Comparison of ENCODE assay signal across 18 cellular contexts in the genomic region with DNA sequence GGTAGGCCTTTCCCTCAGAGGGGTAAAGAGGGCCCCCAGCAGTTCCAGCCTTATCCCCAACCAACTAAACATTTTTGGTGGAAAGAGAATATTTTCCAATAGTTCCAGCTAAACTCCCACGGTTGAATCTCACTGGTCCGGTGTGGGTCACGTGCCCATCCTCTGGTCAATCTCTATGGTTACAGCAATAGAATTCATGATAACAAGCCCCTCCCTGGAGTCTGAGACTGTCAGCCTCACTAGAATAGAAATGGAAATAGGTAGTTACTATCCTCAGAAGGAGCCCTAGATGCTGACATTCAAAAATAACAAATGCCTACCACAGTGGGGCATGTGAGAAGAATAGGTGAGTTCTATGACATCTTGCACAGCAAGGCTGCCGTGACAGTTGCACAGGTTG. TPM values are rescaled to one million over a fixed set of nuclear protein-coding genes. Genes with fewer than 3 reads are reported as not detected.
DNase-seq lines count a peak whose midpoint lies in the region; ATAC-seq and TF ChIP-seq lines count a peak whose summit lies in the region.
"Had no signal": no experiment of that assay in that cellular context is flagged by ENCODE, and none has a peak within 500 bp of the region (broad histone marks: within the 10 kb centered on the region; RNA-seq: fewer than 3 reads in every experiment).

No MANE protein-coding gene starts in this region.

- WGBS in upper lobe of left lung, 2 donors = 91 to 97% methylated on average over 4 of the region's 4 CpGs

- peaks cover 6% of the 10 kb centered on the region for H3K9me3 Mint-ChIP-seq in activated naive CD8-positive, alpha-beta T cell treated with anti-CD3 and anti-CD28 coated beads for 36 hours
- H3K9me3 Mint-ChIP-seq in activated naive CD8-positive, alpha-beta T cell treated with anti-CD3 and anti-CD28 coated beads, Interleukin-2, amount 50 U/mL, for 24 hours = peaks cover 6% of the 10 kb centered on the region

- peaks cover 0 to 3% of the 10 kb centered on the region in 2 donors for H3K9me3 ChIP-seq in left lung
- no peaks in the 10 kb centered on the region for H3K9me3 ChIP-seq in upper lobe of left lung
- no peaks in the 10 kb centered on the region for H3K9me3 ChIP-seq in SJCRH30 (replicated peaks)
- H3K9me3 ChIP-seq: pancreas, testis had no signal

- H3K4me3 Mint-ChIP-seq in activated naive CD8-positive, alpha-beta T cell treated with anti-CD3 and anti-CD28 coated beads for 36 hours = no peak overlapping the region
- no peak overlapping the region for H3K4me3 Mint-ChIP-seq in activated naive CD8-positive, alpha-beta T cell treated with anti-CD3 and anti-CD28 coated beads, Interleukin-2, amount 50 U/mL, for 24 hours

- no peak for TF ChIP-seq POLR2A in upper lobe of left lung (IDR thresholded peaks at IDR 0.05)

- peak overlapping the region; percentile 43 for H3K27ac Mint-ChIP-seq in activated naive CD8-positive, alpha-beta T cell treated with anti-CD3 and anti-CD28 coated beads for 36 hours
- no peak overlapping the region for H3K27ac Mint-ChIP-seq in activated naive CD8-positive, alpha-beta T cell treated with anti-CD3 and anti-CD28 coated beads, Interleukin-2, amount 50 U/mL, for 24 hours

- no peak for TF ChIP-seq EP300 in upper lobe of left lung (IDR thresholded peaks at IDR 0.05)

- peaks cover 10 to 94% of the 10 kb centered on the region in 2 donors for H3K4me1 ChIP-seq in left lung
- H3K4me1 ChIP-seq in upper lobe of left lung = peaks cover 7 to 39% (median 23%) of the 10 kb centered on the region in 4 donors
- H3K4me1 ChIP-seq in SJCRH30 = peaks cover under 1% of the 10 kb centered on the region; the same call in 1 of the 2 replicates
- H3K4me1 ChIP-seq: pancreas had no signal

- no peaks in the 10 kb centered on the region for H3K27me3 Mint-ChIP-seq in activated naive CD8-positive, alpha-beta T cell treated with anti-CD3 and anti-CD28 coated beads for 36 hours
- H3K27me3 Mint-ChIP-seq in activated naive CD8-positive, alpha-beta T cell treated with anti-CD3 and anti-CD28 coated beads, Interleukin-2, amount 50 U/mL, for 24 hours = no peaks in the 10 kb centered on the region

- no peak for DNase-seq in activated naive CD8-positive, alpha-beta T cell treated with anti-CD3 and anti-CD28 coated beads for 36 hours
- DNase-seq in activated naive CD8-positive, alpha-beta T cell treated with anti-CD3 and anti-CD28 coated beads, Interleukin-2, amount 50 U/mL, for 24 hours = no peak
- DNase-seq in OCI-M1 (lab: John Stamatoyannopoulos, UW) (peak; percentile 60), left lung (no peak), upper lobe of left lung (no peak), SJCRH30 (no peak), NCI-H526 treated with DMSO at 0.1 percent for 48 hours (lab: John Stamatoyannopoulos, UW) (no peak), NCI-H2227 (lab: John Stamatoyannopoulos, UW; ENCODE audit: unreplicated experiment) (no peak)
- DNase-seq: caudate nucleus; kidney glomerular epithelial cell; NCI-H2029 treated with DMSO at 0.1 percent for 48 hours; NCI-H69; pancreas; stimulated activated CD4-positive, alpha-beta T cell treated with anti-CD3 and anti-CD28 coated beads, Interleukin-4, amount 100 ng/mL, for 1 hour; SW 1271; testis had no signal

- H3K27ac ChIP-seq in left lung = peak overlapping the region; percentile 62 to 89
- H3K27ac ChIP-seq in upper lobe of left lung = peak overlapping the region; percentile 74 to 85 (median 83)
- H3K27ac ChIP-seq in SJCRH30 = no peak overlapping the region
- H3K27ac ChIP-seq: hepatocyte, testis had no signal

- no peaks in the 10 kb centered on the region for H3K36me3 ChIP-seq in left lung
- H3K36me3 ChIP-seq in upper lobe of left lung = no peaks in the 10 kb centered on the region
- H3K36me3 ChIP-seq in SJCRH30 = no peaks in the 10 kb centered on the region
- H3K36me3 ChIP-seq: pancreas had no signal

- H3K36me3 Mint-ChIP-seq in activated naive CD8-positive, alpha-beta T cell treated with anti-CD3 and anti-CD28 coated beads for 36 hours = peaks cover 10% of the 10 kb centered on the region
- H3K36me3 Mint-ChIP-seq in activated naive CD8-positive, alpha-beta T cell treated with anti-CD3 and anti-CD28 coated beads, Interleukin-2, amount 50 U/mL, for 24 hours (ENCODE audit: low read depth) = peaks cover 4% of the 10 kb centered on the region

- H3K4me3 ChIP-seq in left lung = no peak overlapping the region
- no peak overlapping the region for H3K4me3 ChIP-seq in upper lobe of left lung
- no peak overlapping the region for H3K4me3 ChIP-seq in SJCRH30
- H3K4me3 ChIP-seq: hepatocyte, pancreas, testis had no signal

- intact Hi-C loops in left lung (cut with DNase I) = no loop called here

- no peak for ATAC-seq in activated naive CD8-positive, alpha-beta T cell treated with anti-CD3 and anti-CD28 coated beads, Interleukin-2, amount 50 U/mL, for 24 hours
- ATAC-seq in left lung = no peak
- ATAC-seq in upper lobe of left lung (ENCODE audit: low FRiP score in 2 of 2) = no peak
- ATAC-seq: HepG2 had no signal

- peaks cover 51% of the 10 kb centered on the region for H3K4me1 Mint-ChIP-seq in activated naive CD8-positive, alpha-beta T cell treated with anti-CD3 and anti-CD28 coated beads for 36 hours
- peaks cover 67% of the 10 kb centered on the region for H3K4me1 Mint-ChIP-seq in activated naive CD8-positive, alpha-beta T cell treated with anti-CD3 and anti-CD28 coated beads, Interleukin-2, amount 50 U/mL, for 24 hours

- TF ChIP-seq CTCF in left lung (IDR thresholded peaks at IDR 0.05) (no peak), upper lobe of left lung (IDR thresholded peaks at IDR 0.05) (no peak)

- H3K27me3 ChIP-seq in left lung = no peaks in the 10 kb centered on the region
- H3K27me3 ChIP-seq in upper lobe of left lung = no peaks in the 10 kb centered on the region
- no peaks in the 10 kb centered on the region for H3K27me3 ChIP-seq in SJCRH30
- H3K27me3 ChIP-seq: hepatocyte, pancreas, testis had no signal

RNA-seq across cellular contexts. Expression of a gene that starts 37.5 kb away (rescaled TPM):
- total RNA-seq in activated naive CD8-positive, alpha-beta T cell treated with anti-CD3 and anti-CD28 coated beads for 36 hours = 100 to 1,000 TPM; 127 to 130 TPM
- total RNA-seq in left lung (100 to 1,000 TPM; 125 to 277 TPM), upper lobe of left lung (100 to 1,000 TPM in 4 of 6 donors, 10 to 100 TPM in 2; 65.8 to 281 (median 113) TPM)
- 48.9 and 49.8 TPM in 2 replicates for total RNA-seq in SJCRH30 (2014; rRNA removed; shearing (Covaris generic))

RNA-seq across cellular contexts. Expression of a gene that starts 44.0 kb away (rescaled TPM):
- 10 to 100 TPM; 10.3 to 11.2 TPM for total RNA-seq in activated naive CD8-positive, alpha-beta T cell treated with anti-CD3 and anti-CD28 coated beads for 36 hours
- total RNA-seq in left lung = 10 to 100 TPM; 21.1 to 21.4 TPM
- 10 to 100 TPM; 14.7 to 29.8 (median 26.1) TPM for total RNA-seq in upper lobe of left lung
- 11.7 and 12.0 TPM in 2 replicates for total RNA-seq in SJCRH30 (2014; rRNA removed; shearing (Covaris generic))
